16 cellular contexts compared by ENCODE assay signal in genomic region chr5:66209794-66210193, GRCh38.
"Had no signal": no experiment of that assay in that cellular context is flagged by ENCODE, and none has a peak within 500 bp of the region (broad histone marks: within the 10 kb centered on the region; RNA-seq: fewer than 3 reads in every experiment).

No MANE protein-coding gene starts in this region.

- DNase-seq: activated CD8-positive, alpha-beta T cell treated with anti-CD3 and anti-CD28 coated beads, Interleukin-2, amount 10 ng/mL, durations not matched to agents 7 days and 5 days; activated naive CD4-positive, alpha-beta T cell treated with Interleukin-2 at 50 U/mL for 16 hours; activated naive CD8-positive, alpha-beta T cell treated with anti-CD3 and anti-CD28 coated beads, Interleukin-2, amount 50 U/mL, for 24 hours; effector memory CD4-positive, alpha-beta T cell; left colon; right cardiac atrium; SHP77; spleen; stimulated activated CD4-positive, alpha-beta T cell treated with anti-CD3 and anti-CD28 coated beads, Interleukin-1b, Interleukin-23, amount 100 ng/mL, for 48 hours; stimulated activated naive B cell treated with anti-CD40 and anti-IgM and Interleukin-4, amounts not matched to agents 10 μg/mL and 1 μg/mL and 100 μg/mL, for 72 hours; upper lobe of left lung had no signal

- H3K4me1 Mint-ChIP-seq: activated CD4-positive, alpha-beta T cell treated with anti-CD3 and anti-CD28 coated beads for 36 hours; activated naive CD8-positive, alpha-beta T cell treated with anti-CD3 and anti-CD28 coated beads, Interleukin-2, amount 50 U/mL, for 24 hours; brain; central memory CD8-positive, alpha-beta T cell; stimulated activated naive B cell treated with anti-CD40 and anti-IgM and Interleukin-4, amounts not matched to agents 10 μg/mL and 1 μg/mL and 100 μg/mL, for 72 hours had no signal

- H3K9me3 ChIP-seq: spleen, upper lobe of left lung had no signal

- H3K9me3 Mint-ChIP-seq: activated naive CD8-positive, alpha-beta T cell treated with anti-CD3 and anti-CD28 coated beads, Interleukin-2, amount 50 U/mL, for 24 hours; central memory CD8-positive, alpha-beta T cell; stimulated activated naive B cell treated with anti-CD40 and anti-IgM and Interleukin-4, amounts not matched to agents 10 μg/mL and 1 μg/mL and 100 μg/mL, for 72 hours had no signal

- H3K27ac Mint-ChIP-seq: activated CD4-positive, alpha-beta T cell treated with anti-CD3 and anti-CD28 coated beads for 36 hours; activated CD8-positive, alpha-beta T cell treated with anti-CD3 and anti-CD28 coated beads, Interleukin-2, amount 10 ng/mL, durations not matched to agents 7 days and 5 days; activated naive CD8-positive, alpha-beta T cell treated with anti-CD3 and anti-CD28 coated beads, Interleukin-2, amount 50 U/mL, for 24 hours; brain; stimulated activated naive B cell treated with anti-CD40 and anti-IgM and Interleukin-4, amounts not matched to agents 10 μg/mL and 1 μg/mL and 100 μg/mL, for 72 hours had no signal

- H3K36me3 ChIP-seq: upper lobe of left lung had no signal

- H3K27me3 Mint-ChIP-seq: activated CD4-positive, alpha-beta T cell treated with anti-CD3 and anti-CD28 coated beads for 36 hours; activated naive CD8-positive, alpha-beta T cell treated with anti-CD3 and anti-CD28 coated beads, Interleukin-2, amount 50 U/mL, for 24 hours; brain; central memory CD8-positive, alpha-beta T cell; stimulated activated naive B cell treated with anti-CD40 and anti-IgM and Interleukin-4, amounts not matched to agents 10 μg/mL and 1 μg/mL and 100 μg/mL, for 72 hours had no signal

- H3K4me3 ChIP-seq: spleen, upper lobe of left lung had no signal

- H3K4me1 ChIP-seq: parathyroid adenoma, spleen, upper lobe of left lung had no signal

- H2AFZ ChIP-seq: parathyroid adenoma had no signal

- H3K27ac ChIP-seq: parathyroid adenoma, spleen, upper lobe of left lung, VCaP had no signal

- H3K36me3 Mint-ChIP-seq: brain had no signal

- H3K9ac ChIP-seq: parathyroid adenoma had no signal

- H3K27me3 ChIP-seq: spleen, upper lobe of left lung had no signal

- ATAC-seq: activated CD8-positive, alpha-beta T cell treated with anti-CD3 and anti-CD28 coated beads, Interleukin-2, amount 10 ng/mL, durations not matched to agents 7 days and 5 days; left colon; stimulated activated naive B cell treated with anti-CD40 and anti-IgM and Interleukin-4, amounts not matched to agents 10 μg/mL and 1 μg/mL and 100 μg/mL, for 72 hours had no signal

- H3K4me3 Mint-ChIP-seq: activated CD4-positive, alpha-beta T cell treated with anti-CD3 and anti-CD28 coated beads for 36 hours; activated CD8-positive, alpha-beta T cell treated with anti-CD3 and anti-CD28 coated beads, Interleukin-2, amount 10 ng/mL, durations not matched to agents 7 days and 5 days; activated naive CD8-positive, alpha-beta T cell treated with anti-CD3 and anti-CD28 coated beads, Interleukin-2, amount 50 U/mL, for 24 hours; brain; central memory CD8-positive, alpha-beta T cell; stimulated activated naive B cell treated with anti-CD40 and anti-IgM and Interleukin-4, amounts not matched to agents 10 μg/mL and 1 μg/mL and 100 μg/mL, for 72 hours had no signal
